ENCODE assay signal across 1 cellular context in genomic region chr12:114220311-114220710, GRCh38.
TF ChIP-seq lines count a peak whose summit lies in the region.

No MANE protein-coding gene starts in this region.

TF ChIP-seq in GM23338, 12 proteins besides CTCF, POLR2A, EP300 and RAD21 (continued from another document):
- TF ChIP-seq REST (IDR thresholded peaks at IDR 0.05; ENCODE audit: unreplicated experiment) = no peak
- no peak for TF ChIP-seq ETS1 (IDR thresholded peaks at IDR 0.05)
- no peak for TF ChIP-seq ZNF462 (CRISPR knock-in tag; IDR thresholded peaks at IDR 0.05)
- TF ChIP-seq ZNF114 (CRISPR knock-in tag; IDR thresholded peaks at IDR 0.05) = no peak
- TF ChIP-seq ZNF331 (CRISPR knock-in tag; IDR thresholded peaks at IDR 0.05; ENCODE audit: low read depth) = no peak
- TF ChIP-seq NANOG (IDR thresholded peaks at IDR 0.05; ENCODE audit: borderline replicate concordance) = no peak
TF ChIP-seq in GM23338: peak in this region for 0.
